ENCODE assay signal across 10 cellular contexts in the genomic region with DNA sequence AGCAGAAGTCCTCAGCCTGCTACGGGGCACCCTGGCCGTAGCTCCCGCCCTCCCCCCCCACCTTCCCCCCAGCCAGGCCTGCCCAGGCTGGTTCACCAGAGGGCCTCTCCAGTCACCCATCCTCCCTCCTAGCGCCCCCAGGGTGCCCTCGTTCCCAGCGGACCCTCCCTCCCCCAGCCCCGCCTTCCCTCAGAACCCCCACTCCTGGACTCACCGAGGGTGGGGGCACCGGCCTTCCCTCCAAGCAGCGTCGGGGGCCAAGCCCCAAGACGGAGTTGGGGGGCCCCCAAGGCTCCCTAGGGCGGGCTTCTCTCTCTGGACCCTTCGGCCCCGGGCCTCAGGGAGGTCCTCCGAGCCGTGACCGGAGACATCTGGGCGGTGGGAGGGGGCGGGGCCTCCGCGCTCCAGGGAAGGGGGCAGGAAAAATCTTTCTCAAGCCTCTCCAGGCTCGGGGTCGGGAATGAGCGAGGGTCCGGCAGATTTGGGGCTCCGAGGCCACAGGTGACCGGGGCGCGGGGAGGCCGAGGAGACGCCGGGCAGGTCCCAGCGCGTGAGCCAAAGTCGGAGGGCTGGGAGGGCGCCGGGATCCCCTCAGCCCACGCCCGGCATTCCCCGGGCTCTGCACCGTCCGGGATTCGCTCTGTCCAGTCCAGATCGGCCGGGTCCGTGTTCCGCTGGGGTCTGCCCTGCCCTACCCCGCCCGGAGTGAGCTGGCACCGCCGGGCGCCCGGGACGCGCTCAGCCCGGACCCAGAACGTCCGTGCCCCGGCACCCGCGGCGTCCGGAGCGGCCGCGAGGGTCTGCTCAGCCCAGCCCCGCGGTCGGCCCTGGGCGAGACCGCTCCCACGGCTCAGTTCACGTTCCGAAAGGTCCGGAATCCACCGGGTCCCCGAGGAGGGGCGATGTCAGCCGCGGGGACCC. TPM values are rescaled to one million over a fixed set of nuclear protein-coding genes. Genes with fewer than 3 reads are reported as not detected.
A peak's percentile ranks its signal among the peaks of the same experiment; 100 is the strongest.
DNase-seq lines count a peak whose midpoint lies in the region; ATAC-seq and TF ChIP-seq lines count a peak whose summit lies in the region.
"Had no signal": no experiment of that assay in that cellular context is flagged by ENCODE, and none has a peak within 500 bp of the region (broad histone marks: within the 10 kb centered on the region; RNA-seq: fewer than 3 reads in every experiment).

No MANE protein-coding gene starts in this region.

- H3K4me1 ChIP-seq in breast epithelium, result peaks cover 0 to 6% of the 10 kb centered on the region in 2 donors
- H3K4me1 ChIP-seq in uterus, result no peaks in the 10 kb centered on the region

- CTCF ChIA-PET in MCF 10A (lab: Yijun Ruan, JAX), result no interaction called here

- H3K36me3 ChIP-seq in breast epithelium, result no peaks in the 10 kb centered on the region
- no peaks in the 10 kb centered on the region for H3K36me3 ChIP-seq in uterus

- intact Hi-C loops in breast epithelium (cut with DNase I; ENCODE audit: low total_unique reads), result no loop called here
- intact Hi-C loops in MCF 10A (cut with micrococcal nuclease), result no loop called here
- intact Hi-C loops in uterus (cut with DNase I; ENCODE audit: low total_unique reads), result no loop called here

- TF ChIP-seq POLR2A in breast epithelium (IDR thresholded peaks at IDR 0.05), result no peak
- no peak for TF ChIP-seq POLR2A in uterus (IDR thresholded peaks at IDR 0.05)

- no peaks in the 10 kb centered on the region for H3K9me3 ChIP-seq in breast epithelium
- H3K9me3 ChIP-seq in uterus, result no peaks in the 10 kb centered on the region

- peaks cover 0 to 18% of the 10 kb centered on the region in 2 donors for H3K27me3 ChIP-seq in breast epithelium
- H3K27me3 ChIP-seq in uterus, result no peaks in the 10 kb centered on the region

- no peak overlapping the region for H3K27ac Mint-ChIP-seq in MCF 10A (ENCODE audit: low read depth, unreplicated experiment)
- H3K27ac Mint-ChIP-seq in nephron progenitor cell, result no peak overlapping the region
- H3K27ac Mint-ChIP-seq: activated B cell treated with CpG ODN at 0.5 μM for 24 hours had no signal

- H3K4me1 Mint-ChIP-seq in MCF 10A (ENCODE audit: insufficient read depth, unreplicated experiment), result no peaks in the 10 kb centered on the region
- H3K4me1 Mint-ChIP-seq in nephron progenitor cell, result peaks cover 43% of the 10 kb centered on the region

- H3K9me3 Mint-ChIP-seq in MCF 10A (ENCODE audit: unreplicated experiment) (no peaks in the 10 kb centered on the region), nephron progenitor cell (no peaks in the 10 kb centered on the region)
- H3K9me3 Mint-ChIP-seq: activated B cell treated with CpG ODN at 0.5 μM for 24 hours had no signal

- DNase-seq in breast epithelium (ENCODE audit: low spot score in 2 of 2) (no peak), MCF 10A (ENCODE audit: unreplicated experiment) (no peak), fibroblast of pulmonary artery (ENCODE audit: low read depth) (no peak), nephron progenitor cell (peak; percentile 75), uterus (no peak), superior temporal gyrus (ENCODE audit: extremely low spot score) (no peak), globus pallidus (ENCODE audit: low spot score) (no peak)
- DNase-seq: activated B cell treated with CpG ODN at 0.5 μM for 24 hours, AML-193 had no signal

- H3K36me3 Mint-ChIP-seq in MCF 10A (ENCODE audit: insufficient read depth, unreplicated experiment), result peaks cover 4% of the 10 kb centered on the region
- no peaks in the 10 kb centered on the region for H3K36me3 Mint-ChIP-seq in nephron progenitor cell (ENCODE audit: low read depth)

- H3K4me3 Mint-ChIP-seq in MCF 10A (ENCODE audit: unreplicated experiment) (no peak overlapping the region), nephron progenitor cell (peak overlapping the region; percentile 74)
- H3K4me3 Mint-ChIP-seq: activated B cell treated with CpG ODN at 0.5 μM for 24 hours had no signal

- no peak for ATAC-seq in HG03108 (IDR thresholded peaks at IDR 0.05; ENCODE audit: unreplicated experiment)

- POLR2A ChIA-PET in MCF 10A (lab: Yijun Ruan, JAX), result no interaction called here

- H3K4me3 ChIP-seq in breast epithelium (peak overlapping the region; percentile 55 to 78 (median 60)), fibroblast of pulmonary artery (replicated peaks; ENCODE audit: low read depth, low read length) (peak overlapping the region; percentile 53), uterus (peak overlapping the region; percentile 54 to 68)

- TF ChIP-seq CTCF in breast epithelium (IDR thresholded peaks at IDR 0.05), result no peak
- no peak for TF ChIP-seq CTCF in MCF 10A (IDR thresholded peaks at IDR 0.05; ENCODE audit: unreplicated experiment)
- TF ChIP-seq CTCF in fibroblast of pulmonary artery (IDR thresholded peaks at IDR 0.05; ENCODE audit: low read length, missing control alignments), result no peak
- no peak for TF ChIP-seq CTCF in nephron progenitor cell (IDR thresholded peaks at IDR 0.05)
- TF ChIP-seq CTCF in uterus (IDR thresholded peaks at IDR 0.05), result no peak

- no TSS peak for BruUV-seq in MCF 10A (replicated peaks; lab: Mats Ljungman, UMichigan)

- H3K27me3 Mint-ChIP-seq in MCF 10A (ENCODE audit: insufficient read depth, unreplicated experiment) (peaks cover 67% of the 10 kb centered on the region), nephron progenitor cell (ENCODE audit: low read depth, poor library complexity) (peaks cover 42% of the 10 kb centered on the region)

- no peak overlapping the region for H3K27ac ChIP-seq in breast epithelium
- peak overlapping the region in 1 of 2 donors; percentile 10 for H3K27ac ChIP-seq in uterus

RNA-seq across cellular contexts. Expression of a gene that starts 1.0 kb away (rescaled TPM):
- total RNA-seq in breast epithelium, result 1 to 10 TPM; 1.9 to 8.3 (median 2.0) TPM
- not detected in 2 replicates for total RNA-seq in MCF 10A (2022)
- total RNA-seq in uterus, result 10 to 100 TPM in 2 of 4 donors, 1 to 10 TPM in 1, under 1 TPM in 1; 0.77 to 13.5 (median 6.9) TPM
- total RNA-seq: activated B cell treated with CpG ODN at 0.5 μM for 24 hours had no signal
